8 cellular contexts compared by ENCODE assay signal in the genomic region with DNA sequence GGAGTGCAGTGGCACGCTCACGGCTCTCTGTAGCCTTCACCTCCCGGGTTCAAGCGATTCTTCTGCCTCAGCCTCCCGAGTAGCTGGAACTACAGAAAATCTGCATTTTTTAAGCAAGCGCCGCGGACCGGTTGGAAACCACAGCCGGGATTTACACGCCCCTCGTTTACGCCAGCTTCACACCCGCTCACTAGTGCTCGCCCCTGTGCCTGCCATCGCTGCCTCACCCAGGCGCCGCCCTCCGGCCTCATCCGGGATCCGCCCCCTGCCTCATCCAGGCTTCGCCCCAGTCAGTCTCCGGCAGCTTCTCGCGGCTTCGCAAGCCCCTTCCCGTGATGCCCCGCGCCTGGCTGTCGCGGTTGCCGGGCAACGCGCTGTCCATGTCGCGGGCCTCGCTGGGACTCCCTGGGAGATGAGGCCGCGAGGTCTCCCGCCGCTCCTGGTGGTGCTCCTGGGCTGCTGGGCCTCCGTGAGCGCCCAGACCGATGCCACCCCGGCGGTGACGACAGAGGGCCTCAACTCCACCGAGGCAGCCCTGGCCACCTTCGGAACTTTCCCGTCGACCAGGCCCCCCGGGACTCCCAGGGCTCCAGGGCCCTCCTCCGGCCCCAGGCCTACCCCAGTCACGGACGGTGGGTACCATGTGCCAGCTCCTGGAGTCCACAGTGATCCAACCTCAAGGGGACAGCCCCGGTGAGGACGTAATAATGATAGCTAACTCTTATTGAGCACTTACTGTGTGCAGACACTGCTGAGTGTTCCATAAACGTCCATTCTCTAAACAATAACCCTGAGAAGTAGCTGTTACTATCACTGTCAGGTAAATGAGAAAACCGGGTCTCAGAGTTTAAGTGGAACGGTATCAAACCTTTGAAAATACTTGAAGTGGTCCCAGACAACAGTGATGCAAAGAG. TPM values are rescaled to one million over a fixed set of nuclear protein-coding genes. Genes with fewer than 3 reads are reported as not detected.
DNase-seq lines count a peak whose midpoint lies in the region; ATAC-seq, FAIRE-seq and TF ChIP-seq lines count a peak whose summit lies in the region.

A gene (plus strand): TSS at position 359 of the 914 bp plus-strand sequence. CDS start 54 bp downstream, at position 413.

- peak; percentile 94 for DNase-seq in AML-193 (lab: John Stamatoyannopoulos, UW)
- DNase-seq in NCI-H460 (ENCODE audit: extremely low read depth, low read depth): peak; percentile 92
- peak; percentile 96 to 97 for DNase-seq in activated CD4-positive, alpha-beta T cell treated with anti-CD3 and anti-CD28 coated beads for 24 hours (ENCODE audit: low read depth in 2 of 2)
- peak; percentile 97 for DNase-seq in cerebellum (ENCODE audit: low spot score)
- DNase-seq in keratinocyte (ENCODE audit: low read depth, low spot score): peak; percentile 68
- peak; percentile 94 to 98 (median 94) for DNase-seq in stimulated activated CD4-positive, alpha-beta T cell treated with anti-CD3 and anti-CD28 coated beads, Interleukin-12 subunit alpha, Interleukin-12 subunit beta, amount 100 ng/mL, for 48 hours (ENCODE audit: low read depth in 2 of 3, low spot score in 1 of 3)

- H3K27me3 ChIP-seq in keratinocyte (ENCODE audit: control insufficient read depth, extremely low read depth, insufficient read depth, low read length): no peaks in the 10 kb centered on the region

- H3K4me2 ChIP-seq in keratinocyte (ENCODE audit: control insufficient read depth, extremely low read depth, insufficient read depth, low read depth, low read length): peak within 1 kb of the TSS; percentile 97

- H3K4me3 ChIP-seq in keratinocyte (ENCODE audit: control insufficient read depth in 2 of 3, extremely low read depth in 1 of 3, insufficient read depth in 2 of 3, low read depth in 1 of 3, low read length in 3 of 3): peak within 1 kb of the TSS; percentile 63 to 81 (median 64)

- TF ChIP-seq POLR2A in GM19099 (IDR thresholded peaks at IDR 0.05; ENCODE audit: extremely low read depth, insufficient read length, low read depth): peak; percentile 89

- no peak for TF ChIP-seq CTCF in keratinocyte (optimal IDR thresholded peaks at IDR 0.05 in 1 of 3, IDR thresholded peaks at IDR 0.05 in 1 of 3, conservative IDR thresholded peaks at IDR 0.05 in 1 of 3; ENCODE audit: extremely low read depth in 1 of 3, insufficient read depth in 2 of 3, low read length in 3 of 3)

- H3K27ac ChIP-seq in keratinocyte (ENCODE audit: control insufficient read depth, insufficient read depth, low read length): peak within 1 kb of the TSS; percentile 73

- H4K20me1 ChIP-seq in keratinocyte (ENCODE audit: control insufficient read depth, extremely low read depth, insufficient read depth, low read length): no peaks in the 10 kb centered on the region

- H2AFZ ChIP-seq in keratinocyte (ENCODE audit: control insufficient read depth, low read length): peak within 1 kb of the TSS; percentile 94

- dilution Hi-C loops in keratinocyte (cut with MboI; ENCODE audit: extremely low pct_ligation_motif_present, low sequenced_read_pairs): no loop called here

- H3K79me2 ChIP-seq in keratinocyte (ENCODE audit: control insufficient read depth, insufficient read depth, low read length): no peaks in the 10 kb centered on the region

- ATAC-seq in HG03432 (IDR thresholded peaks at IDR 0.05; ENCODE audit: unreplicated experiment): peak; percentile 94

- H3K9ac ChIP-seq in keratinocyte (ENCODE audit: control insufficient read depth, extremely low read depth, insufficient read depth, low read length): peak within 1 kb of the TSS; percentile 78

- H3K9me3 ChIP-seq in keratinocyte (ENCODE audit: control insufficient read depth, low read depth, low read length): no peaks in the 10 kb centered on the region

- FAIRE-seq in keratinocyte (lab: Jason Lieb, UNC): no peak

- H3K4me1 ChIP-seq in keratinocyte (ENCODE audit: control insufficient read depth, extremely low read depth, insufficient read depth, low read length): peaks cover 6% of the 10 kb centered on the region

- H3K36me3 ChIP-seq in keratinocyte (ENCODE audit: control insufficient read depth in 2 of 2, extremely low read depth in 1 of 2, insufficient read depth in 2 of 2, low read length in 2 of 2): peaks cover 0 to 1% of the 10 kb centered on the region in 2 experiments

- no peaks in the 10 kb centered on the region for H3K9me1 ChIP-seq in keratinocyte (ENCODE audit: control insufficient read depth, extremely low read depth, insufficient read depth, low read length)

RNA-seq across cellular contexts. Expression of the gene that starts here (rescaled TPM):
- total RNA-seq in NCI-H460 (2014; rRNA removed; shearing (Covaris generic)): 38.8 and 42.6 TPM in 2 replicates
- polyA plus RNA-seq in NCI-H460 (2014; cell fraction: nucleus; rRNA removed): 68.0 and 94.7 TPM in 2 replicates
- total RNA-seq in cerebellum: 49.5 TPM
- 14.4 to 31.8 TPM (median 30.6 TPM) in 3 replicates for polyA plus RNA-seq in keratinocyte
- 2.3 TPM for polyA plus RNA-seq in keratinocyte (2011; ENCODE audit: low read depth)
- polyA plus RNA-seq in keratinocyte (2011; cell fraction: cytosol; rRNA removed): 17.0 and 25.0 TPM in 2 replicates
- 31.0 and 34.6 TPM in 2 replicates for polyA plus RNA-seq in keratinocyte (2011; cell fraction: nucleus; rRNA removed)
- 13.4 and 19.4 TPM in 2 replicates for polyA plus RNA-seq in keratinocyte (2012; ENCODE audit: low replicate concordance)
- polyA minus RNA-seq in keratinocyte: 11.8 to 23.0 TPM (median 14.3 TPM) in 3 replicates
- polyA minus RNA-seq in keratinocyte (2011; cell fraction: cytosol; rRNA and poly(A)+ RNA removed): 14.4 TPM
- polyA minus RNA-seq in keratinocyte (2011; cell fraction: nucleus; rRNA and poly(A)+ RNA removed): 16.4 and 23.4 TPM in 2 replicates

Comparison
In these comparisons a context has a peak if more than half of its experiments do, and no peak if none do; other contexts are left out.
1. Peak in every context shown above with its lines: DNase-seq, ATAC-seq, H3K4me3 ChIP-seq and H3K27ac ChIP-seq.